Comparison of ENCODE assay signal across 1 cellular context in the genomic region with DNA sequence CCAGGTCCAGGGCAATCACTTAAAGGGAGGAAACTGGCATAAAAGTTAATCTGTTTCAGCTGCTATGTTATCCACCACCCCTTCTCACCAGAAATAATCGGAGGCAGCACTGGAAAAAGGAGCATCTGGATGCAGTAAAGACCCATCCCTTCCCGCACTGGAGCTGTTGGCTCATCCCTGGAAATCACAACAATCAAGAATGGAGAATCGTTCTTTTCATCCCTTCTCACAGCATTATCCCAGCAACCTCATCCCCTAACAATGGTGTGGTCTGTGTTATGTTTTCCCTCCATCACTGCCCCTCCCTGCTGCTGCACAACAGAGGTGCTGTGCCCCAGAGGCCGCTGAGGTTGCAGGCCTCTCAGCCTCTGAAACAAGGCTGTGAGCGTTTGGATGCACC.
TF ChIP-seq lines count a peak whose summit lies in the region.

No MANE protein-coding gene starts in this region.

TF ChIP-seq in GM23338, 12 proteins besides CTCF, POLR2A, EP300 and RAD21 (continued from another document):
- TF ChIP-seq, protein P1, sequence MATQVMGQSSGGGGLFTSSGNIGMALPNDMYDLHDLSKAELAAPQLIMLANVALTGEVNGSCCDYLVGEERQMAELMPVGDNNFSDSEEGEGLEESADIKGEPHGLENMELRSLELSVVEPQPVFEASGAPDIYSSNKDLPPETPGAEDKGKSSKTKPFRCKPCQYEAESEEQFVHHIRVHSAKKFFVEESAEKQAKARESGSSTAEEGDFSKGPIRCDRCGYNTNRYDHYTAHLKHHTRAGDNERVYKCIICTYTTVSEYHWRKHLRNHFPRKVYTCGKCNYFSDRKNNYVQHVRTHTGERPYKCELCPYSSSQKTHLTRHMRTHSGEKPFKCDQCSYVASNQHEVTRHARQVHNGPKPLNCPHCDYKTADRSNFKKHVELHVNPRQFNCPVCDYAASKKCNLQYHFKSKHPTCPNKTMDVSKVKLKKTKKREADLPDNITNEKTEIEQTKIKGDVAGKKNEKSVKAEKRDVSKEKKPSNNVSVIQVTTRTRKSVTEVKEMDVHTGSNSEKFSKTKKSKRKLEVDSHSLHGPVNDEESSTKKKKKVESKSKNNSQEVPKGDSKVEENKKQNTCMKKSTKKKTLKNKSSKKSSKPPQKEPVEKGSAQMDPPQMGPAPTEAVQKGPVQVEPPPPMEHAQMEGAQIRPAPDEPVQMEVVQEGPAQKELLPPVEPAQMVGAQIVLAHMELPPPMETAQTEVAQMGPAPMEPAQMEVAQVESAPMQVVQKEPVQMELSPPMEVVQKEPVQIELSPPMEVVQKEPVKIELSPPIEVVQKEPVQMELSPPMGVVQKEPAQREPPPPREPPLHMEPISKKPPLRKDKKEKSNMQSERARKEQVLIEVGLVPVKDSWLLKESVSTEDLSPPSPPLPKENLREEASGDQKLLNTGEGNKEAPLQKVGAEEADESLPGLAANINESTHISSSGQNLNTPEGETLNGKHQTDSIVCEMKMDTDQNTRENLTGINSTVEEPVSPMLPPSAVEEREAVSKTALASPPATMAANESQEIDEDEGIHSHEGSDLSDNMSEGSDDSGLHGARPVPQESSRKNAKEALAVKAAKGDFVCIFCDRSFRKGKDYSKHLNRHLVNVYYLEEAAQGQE (IDR thresholded peaks at IDR 0.05; ENCODE audit: unreplicated experiment) = no peak
- TF ChIP-seq ZNF114 (CRISPR knock-in tag; IDR thresholded peaks at IDR 0.05) = no peak
- TF ChIP-seq, protein P2, sequence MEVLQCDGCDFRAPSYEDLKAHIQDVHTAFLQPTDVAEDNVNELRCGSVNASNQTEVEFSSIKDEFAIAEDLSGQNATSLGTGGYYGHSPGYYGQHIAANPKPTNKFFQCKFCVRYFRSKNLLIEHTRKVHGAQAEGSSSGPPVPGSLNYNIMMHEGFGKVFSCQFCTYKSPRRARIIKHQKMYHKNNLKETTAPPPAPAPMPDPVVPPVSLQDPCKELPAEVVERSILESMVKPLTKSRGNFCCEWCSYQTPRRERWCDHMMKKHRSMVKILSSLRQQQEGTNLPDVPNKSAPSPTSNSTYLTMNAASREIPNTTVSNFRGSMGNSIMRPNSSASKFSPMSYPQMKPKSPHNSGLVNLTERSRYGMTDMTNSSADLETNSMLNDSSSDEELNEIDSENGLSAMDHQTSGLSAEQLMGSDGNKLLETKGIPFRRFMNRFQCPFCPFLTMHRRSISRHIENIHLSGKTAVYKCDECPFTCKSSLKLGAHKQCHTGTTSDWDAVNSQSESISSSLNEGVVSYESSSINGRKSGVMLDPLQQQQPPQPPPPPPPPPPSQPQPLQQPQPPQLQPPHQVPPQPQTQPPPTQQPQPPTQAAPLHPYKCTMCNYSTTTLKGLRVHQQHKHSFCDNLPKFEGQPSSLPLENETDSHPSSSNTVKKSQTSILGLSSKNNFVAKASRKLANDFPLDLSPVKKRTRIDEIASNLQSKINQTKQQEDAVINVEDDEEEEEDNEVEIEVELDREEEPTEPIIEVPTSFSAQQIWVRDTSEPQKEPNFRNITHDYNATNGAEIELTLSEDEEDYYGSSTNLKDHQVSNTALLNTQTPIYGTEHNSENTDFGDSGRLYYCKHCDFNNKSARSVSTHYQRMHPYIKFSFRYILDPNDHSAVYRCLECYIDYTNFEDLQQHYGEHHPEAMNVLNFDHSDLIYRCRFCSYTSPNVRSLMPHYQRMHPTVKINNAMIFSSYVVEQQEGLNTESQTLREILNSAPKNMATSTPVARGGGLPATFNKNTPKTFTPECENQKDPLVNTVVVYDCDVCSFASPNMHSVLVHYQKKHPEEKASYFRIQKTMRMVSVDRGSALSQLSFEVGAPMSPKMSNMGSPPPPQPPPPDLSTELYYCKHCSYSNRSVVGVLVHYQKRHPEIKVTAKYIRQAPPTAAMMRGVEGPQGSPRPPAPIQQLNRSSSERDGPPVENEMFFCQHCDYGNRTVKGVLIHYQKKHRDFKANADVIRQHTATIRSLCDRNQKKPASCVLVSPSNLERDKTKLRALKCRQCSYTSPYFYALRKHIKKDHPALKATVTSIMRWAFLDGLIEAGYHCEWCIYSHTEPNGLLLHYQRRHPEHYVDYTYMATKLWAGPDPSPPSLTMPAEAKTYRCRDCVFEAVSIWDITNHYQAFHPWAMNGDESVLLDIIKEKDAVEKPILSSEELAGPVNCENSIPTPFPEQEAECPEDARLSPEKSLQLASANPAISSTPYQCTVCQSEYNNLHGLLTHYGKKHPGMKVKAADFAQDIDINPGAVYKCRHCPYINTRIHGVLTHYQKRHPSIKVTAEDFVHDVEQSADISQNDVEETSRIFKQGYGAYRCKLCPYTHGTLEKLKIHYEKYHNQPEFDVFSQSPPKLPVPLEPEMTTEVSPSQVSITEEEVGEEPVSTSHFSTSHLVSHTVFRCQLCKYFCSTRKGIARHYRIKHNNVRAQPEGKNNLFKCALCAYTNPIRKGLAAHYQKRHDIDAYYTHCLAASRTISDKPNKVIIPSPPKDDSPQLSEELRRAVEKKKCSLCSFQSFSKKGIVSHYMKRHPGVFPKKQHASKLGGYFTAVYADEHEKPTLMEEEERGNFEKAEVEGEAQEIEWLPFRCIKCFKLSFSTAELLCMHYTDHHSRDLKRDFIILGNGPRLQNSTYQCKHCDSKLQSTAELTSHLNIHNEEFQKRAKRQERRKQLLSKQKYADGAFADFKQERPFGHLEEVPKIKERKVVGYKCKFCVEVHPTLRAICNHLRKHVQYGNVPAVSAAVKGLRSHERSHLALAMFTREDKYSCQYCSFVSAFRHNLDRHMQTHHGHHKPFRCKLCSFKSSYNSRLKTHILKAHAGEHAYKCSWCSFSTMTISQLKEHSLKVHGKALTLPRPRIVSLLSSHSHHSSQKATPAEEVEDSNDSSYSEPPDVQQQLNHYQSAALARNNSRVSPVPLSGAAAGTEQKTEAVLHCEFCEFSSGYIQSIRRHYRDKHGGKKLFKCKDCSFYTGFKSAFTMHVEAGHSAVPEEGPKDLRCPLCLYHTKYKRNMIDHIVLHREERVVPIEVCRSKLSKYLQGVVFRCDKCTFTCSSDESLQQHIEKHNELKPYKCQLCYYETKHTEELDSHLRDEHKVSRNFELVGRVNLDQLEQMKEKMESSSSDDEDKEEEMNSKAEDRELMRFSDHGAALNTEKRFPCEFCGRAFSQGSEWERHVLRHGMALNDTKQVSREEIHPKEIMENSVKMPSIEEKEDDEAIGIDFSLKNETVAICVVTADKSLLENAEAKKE (CRISPR knock-in tag; IDR thresholded peaks at IDR 0.05) = no peak
- no peak for TF ChIP-seq ZNF331 (CRISPR knock-in tag; IDR thresholded peaks at IDR 0.05; ENCODE audit: low read depth)
- TF ChIP-seq, protein P3, sequence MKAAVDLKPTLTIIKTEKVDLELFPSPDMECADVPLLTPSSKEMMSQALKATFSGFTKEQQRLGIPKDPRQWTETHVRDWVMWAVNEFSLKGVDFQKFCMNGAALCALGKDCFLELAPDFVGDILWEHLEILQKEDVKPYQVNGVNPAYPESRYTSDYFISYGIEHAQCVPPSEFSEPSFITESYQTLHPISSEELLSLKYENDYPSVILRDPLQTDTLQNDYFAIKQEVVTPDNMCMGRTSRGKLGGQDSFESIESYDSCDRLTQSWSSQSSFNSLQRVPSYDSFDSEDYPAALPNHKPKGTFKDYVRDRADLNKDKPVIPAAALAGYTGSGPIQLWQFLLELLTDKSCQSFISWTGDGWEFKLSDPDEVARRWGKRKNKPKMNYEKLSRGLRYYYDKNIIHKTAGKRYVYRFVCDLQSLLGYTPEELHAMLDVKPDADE (IDR thresholded peaks at IDR 0.05) = no peak
- TF ChIP-seq NANOG (IDR thresholded peaks at IDR 0.05; ENCODE audit: borderline replicate concordance) = no peak
- no peak for TF ChIP-seq EZH2phosphoT487 (IDR thresholded peaks at IDR 0.05; ENCODE audit: unreplicated experiment)
- TF ChIP-seq EZH2 (IDR thresholded peaks at IDR 0.05; ENCODE audit: low read depth, unreplicated experiment) = no peak
